ENCODE assay signal across 9 cellular contexts in the genomic region with DNA sequence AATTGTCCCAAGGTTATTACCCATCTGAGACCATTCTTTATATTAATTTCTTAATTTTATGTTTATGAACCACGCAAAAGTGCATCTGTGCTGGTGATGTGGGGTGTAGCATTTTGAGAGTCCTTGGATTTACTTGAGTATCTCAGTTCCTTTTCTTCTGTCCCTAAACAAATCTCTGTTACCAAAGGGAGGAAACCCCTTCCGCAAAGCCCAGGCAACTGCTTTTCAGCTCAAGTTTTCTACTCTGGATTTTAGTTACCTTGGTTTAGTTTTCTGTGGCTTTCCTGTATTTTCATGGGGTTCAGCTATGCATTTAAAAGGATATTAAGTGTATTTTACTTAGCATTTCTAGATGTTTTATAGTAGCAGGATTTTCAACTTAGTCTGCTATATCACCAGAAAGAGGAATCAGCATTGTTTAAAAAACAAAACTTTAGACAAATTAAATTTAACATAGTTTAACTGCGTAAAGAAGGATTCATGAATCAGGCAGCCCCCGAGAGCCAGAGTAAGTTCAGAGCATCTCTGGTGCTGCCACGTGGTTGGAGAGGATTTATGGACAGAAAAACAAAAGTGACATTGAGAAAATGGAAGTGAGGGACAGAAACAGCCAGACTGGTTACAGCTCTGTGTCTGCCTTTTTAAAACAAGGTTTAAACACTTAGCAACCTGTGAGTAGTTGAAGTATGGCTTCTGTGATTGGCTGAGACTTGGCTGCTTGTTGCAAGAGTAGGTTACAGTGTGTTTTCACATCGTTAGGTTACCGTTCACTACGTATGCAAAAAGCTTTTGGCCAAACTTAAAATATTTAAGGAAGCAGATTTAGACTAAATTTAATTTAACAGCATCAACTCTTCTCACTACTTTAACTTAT. TPM values are rescaled to one million over a fixed set of nuclear protein-coding genes. Genes with fewer than 3 reads are reported as not detected.
A peak's percentile ranks its signal among the peaks of the same experiment; 100 is the strongest.
DNase-seq lines count a peak whose midpoint lies in the region; ATAC-seq and TF ChIP-seq lines count a peak whose summit lies in the region.
"Had no signal": no experiment of that assay in that cellular context is flagged by ENCODE, and none has a peak within 500 bp of the region (broad histone marks: within the 10 kb centered on the region; RNA-seq: fewer than 3 reads in every experiment).

No MANE protein-coding gene starts in this region.

- H3K4me3 ChIP-seq in WERI-Rb-1 (ENCODE audit: low read depth, low read length), result no peak overlapping the region
- no peak overlapping the region for H3K4me3 ChIP-seq in uterus

- TF ChIP-seq CTCF in WERI-Rb-1 (IDR thresholded peaks at IDR 0.05; ENCODE audit: low read depth, low read length) (no peak), uterus (IDR thresholded peaks at IDR 0.05) (no peak)

- H3K4me1 Mint-ChIP-seq in IgD-negative memory B cell, result peaks cover 7 to 15% (median 14%) of the 10 kb centered on the region in 3 donors

- H3K36me3 Mint-ChIP-seq in IgD-negative memory B cell, result peaks cover 3% of the 10 kb centered on the region

- H3K27ac Mint-ChIP-seq in IgD-negative memory B cell, result peak overlapping the region in 1 of 3 donors; percentile 52

- H3K27me3 Mint-ChIP-seq in IgD-negative memory B cell, result no peaks in the 10 kb centered on the region

- H3K27ac ChIP-seq in WERI-Rb-1, result no peak overlapping the region
- no peak overlapping the region for H3K27ac ChIP-seq in uterus
- H3K27ac ChIP-seq: neutrophil had no signal

- H3K4me3 Mint-ChIP-seq in IgD-negative memory B cell, result peak overlapping the region in 3 of 4 donors; percentile 47 to 70 (median 67)

- H3K36me3 ChIP-seq in WERI-Rb-1 (no peaks in the 10 kb centered on the region), uterus (no peaks in the 10 kb centered on the region)
- H3K36me3 ChIP-seq: neutrophil had no signal

- intact Hi-C loops in left colon (cut with DNase I, micrococcal nuclease) (no loop called here), uterus (cut with DNase I; ENCODE audit: low total_unique reads) (no loop called here)

- no peaks in the 10 kb centered on the region for H3K4me1 ChIP-seq in uterus

- DNase-seq in NCI-H345 (lab: John Stamatoyannopoulos, UW) (peak; percentile 13), NCI-H345 treated with DMSO at 0.1 percent for 48 hours (lab: John Stamatoyannopoulos, UW; ENCODE audit: unreplicated experiment) (no peak), WERI-Rb-1 (peak; percentile 27), left colon (no peak), uterus (no peak), KG1 (lab: John Stamatoyannopoulos, UW) (no peak)

- H3K9me3 Mint-ChIP-seq in IgD-negative memory B cell, result no peaks in the 10 kb centered on the region

- H3K27me3 ChIP-seq in WERI-Rb-1 (ENCODE audit: insufficient read depth, low read depth, severe bottlenecking) (no peaks in the 10 kb centered on the region), uterus (no peaks in the 10 kb centered on the region)

- TF ChIP-seq POLR2A in uterus (IDR thresholded peaks at IDR 0.05), result no peak

- peak; percentile 83 for ATAC-seq in GM21528 (IDR thresholded peaks at IDR 0.05; ENCODE audit: low FRiP score, unreplicated experiment)
- peak; percentile 56 for ATAC-seq in left colon

- H3K9me3 ChIP-seq in WERI-Rb-1 (ENCODE audit: severe bottlenecking) (no peaks in the 10 kb centered on the region), uterus (no peaks in the 10 kb centered on the region)
- H3K9me3 ChIP-seq: neutrophil had no signal

RNA-seq across cellular contexts. Expression of a gene that starts 9.6 kb away (rescaled TPM):
- 0.14 TPM for polyA plus RNA-seq in IgD-negative memory B cell
- 10 to 100 TPM; 47.1 to 81.7 TPM for total RNA-seq in left colon
- total RNA-seq in uterus, result 100 to 1,000 TPM in 1 of 4 donors, 10 to 100 TPM in 3; 27.9 to 151 (median 47.2) TPM

RNA-seq across cellular contexts. Expression of a gene that starts 20.4 kb away (rescaled TPM):
- 2.6 TPM for polyA plus RNA-seq in IgD-negative memory B cell
- 10 to 100 TPM; 46.4 to 49.9 TPM for total RNA-seq in left colon
- 100 to 1,000 TPM in 2 of 4 donors, 10 to 100 TPM in 2; 45.0 to 202 (median 98.0) TPM for total RNA-seq in uterus

Comparison
In these comparisons a context has a peak if more than half of its experiments do, and no peak if none do; other contexts are left out.
1. DNase-seq: peak in NCI-H345 (single experiment) and WERI-Rb-1 (single experiment); none in NCI-H345 treated with DMSO at 0.1 percent for 48 hours (single experiment), left colon (0 of 2), uterus (0 of 2) and KG1 (single experiment).